2 cellular contexts compared by ENCODE assay signal in genomic region chr4:124708517-124709300, GRCh38.
TF ChIP-seq lines count a peak whose summit lies in the region.

No MANE protein-coding gene starts in this region.

TF ChIP-seq in A549, 52 proteins besides CTCF, POLR2A, EP300 and RAD21:
- TF ChIP-seq KDM5A (IDR thresholded peaks at IDR 0.05) (no peak), KDM1A (IDR thresholded peaks at IDR 0.05; ENCODE audit: low read depth) (no peak), CBX2 (IDR thresholded peaks at IDR 0.05; ENCODE audit: borderline replicate concordance, low read depth) (no peak), ZNF302 (CRISPR knock-in tag; IDR thresholded peaks at IDR 0.05) (no peak), PHF8 (IDR thresholded peaks at IDR 0.05; ENCODE audit: borderline replicate concordance, low read depth) (no peak)

TF ChIP-seq in IMR-90, 13 proteins besides CTCF, POLR2A, EP300 and RAD21:
- TF ChIP-seq RCOR1 (IDR thresholded peaks at IDR 0.05; ENCODE audit: insufficient replicate concordance, low read length) (no peak), SMC3 (IDR thresholded peaks at IDR 0.05; ENCODE audit: low read depth, low read length) (no peak), ELK1 (IDR thresholded peaks at IDR 0.05; ENCODE audit: borderline replicate concordance, low read depth, low read length) (no peak), CHD1 (IDR thresholded peaks at IDR 0.05; ENCODE audit: low read depth, low read length) (no peak), MXI1 (IDR thresholded peaks at IDR 0.05; ENCODE audit: borderline replicate concordance, low read depth, low read length) (no peak), NFE2L2 (IDR thresholded peaks at IDR 0.05; ENCODE audit: low read depth, low read length) (no peak), MAFK (IDR thresholded peaks at IDR 0.05; ENCODE audit: low read depth, low read length) (no peak), RFX5 (IDR thresholded peaks at IDR 0.05; ENCODE audit: low read depth, low read length) (no peak), CEBPB (IDR thresholded peaks at IDR 0.05; ENCODE audit: low read depth, low read length) (no peak)
